28 cellular contexts compared by ENCODE assay signal in the genomic region with DNA sequence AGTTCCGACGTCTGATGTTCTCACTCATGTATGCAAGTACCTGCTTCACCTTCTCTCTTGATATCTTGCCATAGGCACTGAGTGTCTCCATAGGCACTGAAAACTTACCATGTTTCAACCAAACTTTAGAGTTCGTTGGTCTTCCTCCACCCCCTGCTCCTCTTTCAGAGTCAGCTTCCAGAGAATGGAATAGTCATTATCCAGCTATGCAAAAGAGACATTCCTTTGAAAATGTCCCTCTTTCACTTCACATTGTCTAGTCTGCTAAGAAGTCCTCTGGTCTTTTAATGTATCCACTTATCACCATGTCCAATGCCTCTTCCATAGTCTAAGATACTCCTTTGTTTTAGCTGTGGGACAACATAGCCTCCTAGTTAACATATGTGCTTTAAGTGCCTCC.
"Had no signal": no experiment of that assay in that cellular context is flagged by ENCODE, and none has a peak within 500 bp of the region (broad histone marks: within the 10 kb centered on the region; RNA-seq: fewer than 3 reads in every experiment).

No MANE protein-coding gene starts in this region.

- H3K4me1 Mint-ChIP-seq: activated B cell treated with CpG ODN at 0.5 μM for 24 hours; activated CD4-positive, alpha-beta T cell treated with anti-CD3 and anti-CD28 coated beads, Interleukin-2, amount 10 ng/mL, durations not matched to agents 24 days and 14 days; activated naive CD8-positive, alpha-beta T cell treated with anti-CD3 and anti-CD28 coated beads, Interleukin-2, amount 50 U/mL, for 24 hours; brain; central memory CD8-positive, alpha-beta T cell; T-helper 17 cell had no signal

- H3K9me3 ChIP-seq: ascending aorta, SJSA1 had no signal

- H3K27ac ChIP-seq: ascending aorta, SJSA1 had no signal

- DNase-seq: activated B cell treated with CpG ODN at 0.5 μM for 24 hours; activated CD4-positive, alpha-beta T cell treated with anti-CD3 and anti-CD28 coated beads for 1 hour; activated CD4-positive, alpha-beta T cell treated with anti-CD3 and anti-CD28 coated beads, Interleukin-2, amount 10 ng/mL, durations not matched to agents 24 days and 14 days; activated CD4-positive, alpha-beta T cell treated with anti-CD3 and anti-CD28 coated beads, Interleukin-2, amount 50 U/mL, for 48 hours; activated CD8-positive, alpha-beta memory T cell treated with anti-CD3 and anti-CD28 coated beads for 24 hours; activated effector memory CD4-positive, alpha-beta T cell treated with anti-CD3 and anti-CD28 coated beads, Interleukin-2, amount 50 U/mL, for 16 hours; activated naive CD4-positive, alpha-beta T cell treated with Interleukin-2 at 50 U/mL for 16 hours; activated naive CD8-positive, alpha-beta T cell treated with anti-CD3 and anti-CD28 coated beads, Interleukin-2, amount 50 U/mL, for 24 hours; activated T-cell treated with anti-CD3 and anti-CD28 coated beads, Interleukin-2, amount 50 U/mL, for 4 hours; amniotic stem cell; Karpas-422; NCI-H1105 treated with DMSO at 0.1 percent for 48 hours; NCI-H1436 treated with DMSO at 0.1 percent for 48 hours; NCI-H187; NCI-H2081; NCI-H2171; NCI-H2227 treated with DMSO at 0.1 percent for 48 hours; NCI-H510A; NCI-H526 treated with DMSO at 0.1 percent for 48 hours; NCI-H82; SHP77; T-helper 17 cell; T-helper 9 cell had no signal

- H3K27me3 ChIP-seq: ascending aorta, SJSA1 had no signal

- H3K36me3 ChIP-seq: ascending aorta, SJSA1 had no signal

- H3K27me3 Mint-ChIP-seq: activated B cell treated with CpG ODN at 0.5 μM for 24 hours; activated CD4-positive, alpha-beta T cell treated with anti-CD3 and anti-CD28 coated beads, Interleukin-2, amount 10 ng/mL, durations not matched to agents 24 days and 14 days; activated naive CD8-positive, alpha-beta T cell treated with anti-CD3 and anti-CD28 coated beads, Interleukin-2, amount 50 U/mL, for 24 hours; brain; central memory CD8-positive, alpha-beta T cell; T-helper 17 cell had no signal

- H3K9me3 Mint-ChIP-seq: activated B cell treated with CpG ODN at 0.5 μM for 24 hours; activated CD4-positive, alpha-beta T cell treated with anti-CD3 and anti-CD28 coated beads, Interleukin-2, amount 10 ng/mL, durations not matched to agents 24 days and 14 days; activated naive CD8-positive, alpha-beta T cell treated with anti-CD3 and anti-CD28 coated beads, Interleukin-2, amount 50 U/mL, for 24 hours had no signal

- ATAC-seq: activated naive CD4-positive, alpha-beta T cell treated with anti-CD3 and anti-CD28 coated beads, Interleukin-2, amount 50 U/mL, for 72 hours; activated naive CD8-positive, alpha-beta T cell treated with anti-CD3 and anti-CD28 coated beads, Interleukin-2, amount 50 U/mL, for 24 hours; activated T-cell treated with anti-CD3 and anti-CD28 coated beads, Interleukin-2, amount 50 U/mL, for 4 hours; T-helper 17 cell had no signal

- H3K27ac Mint-ChIP-seq: activated B cell treated with CpG ODN at 0.5 μM for 24 hours; activated CD4-positive, alpha-beta T cell treated with anti-CD3 and anti-CD28 coated beads, Interleukin-2, amount 10 ng/mL, durations not matched to agents 24 days and 14 days; activated naive CD4-positive, alpha-beta T cell treated with anti-CD3 and anti-CD28 coated beads, Interleukin-2, amount 50 U/mL, for 72 hours; activated naive CD8-positive, alpha-beta T cell treated with anti-CD3 and anti-CD28 coated beads, Interleukin-2, amount 50 U/mL, for 24 hours; brain; T-helper 17 cell had no signal

- H3K36me3 Mint-ChIP-seq: activated naive CD4-positive, alpha-beta T cell treated with anti-CD3 and anti-CD28 coated beads, Interleukin-2, amount 50 U/mL, for 72 hours; brain had no signal

- H3K4me3 Mint-ChIP-seq: activated B cell treated with CpG ODN at 0.5 μM for 24 hours; activated CD4-positive, alpha-beta T cell treated with anti-CD3 and anti-CD28 coated beads, Interleukin-2, amount 10 ng/mL, durations not matched to agents 24 days and 14 days; activated naive CD8-positive, alpha-beta T cell treated with anti-CD3 and anti-CD28 coated beads, Interleukin-2, amount 50 U/mL, for 24 hours; activated T-cell treated with anti-CD3 and anti-CD28 coated beads, Interleukin-2, amount 50 U/mL, for 4 hours; brain; central memory CD8-positive, alpha-beta T cell; T-helper 17 cell had no signal

- H3K4me3 ChIP-seq: ascending aorta, SJSA1 had no signal

- H3K4me1 ChIP-seq: ascending aorta had no signal
